Comparison of ENCODE assay signal across 28 cellular contexts in genomic region chr4:104475652-104476051, GRCh38.
A peak's percentile ranks its signal among the peaks of the same experiment; 100 is the strongest.
DNase-seq lines count a peak whose midpoint lies in the region; ATAC-seq and TF ChIP-seq lines count a peak whose summit lies in the region.
"Had no signal": no experiment of that assay in that cellular context is flagged by ENCODE, and none has a peak within 500 bp of the region (broad histone marks: within the 10 kb centered on the region; RNA-seq: fewer than 3 reads in every experiment).

No MANE protein-coding gene starts in this region.

- peak overlapping the region; percentile 58 for H3K4me2 ChIP-seq in OCI-LY1 (ENCODE audit: low read length)
- H3K4me2 ChIP-seq: SK-N-SH had no signal

- TF ChIP-seq CTCF in OCI-LY1 (IDR thresholded peaks at IDR 0.05; ENCODE audit: low read length) = no peak

- DNase-seq in DMS153 (lab: John Stamatoyannopoulos, UW) = peak; percentile 31
- DNase-seq in iPS-NIHi7 (ENCODE audit: extremely low spot score) = peak; percentile 12
- DNase-seq in central memory CD4-positive, alpha-beta T cell = no peak
- DNase-seq in activated CD4-positive, CD25-positive, alpha-beta regulatory T cell treated with anti-CD3 and anti-CD28 coated beads, Interleukin-2, amount 50 U/mL, for 72 hours = no peak
- DNase-seq: activated CD4-positive, alpha-beta T cell treated with anti-CD3 and anti-CD28 coated beads for 36 hours; activated gamma-delta T cell treated with Interleukin-2 at 50 U/mL for 16 hours; activated naive CD8-positive, alpha-beta T cell treated with anti-CD3 and anti-CD28 coated beads, Interleukin-2, amount 50 U/mL, for 24 hours; activated T-cell treated with anti-CD3 and anti-CD28 coated beads, Interleukin-2, amount 50 U/mL, for 4 hours; C1 segment of cervical spinal cord; Calu3; cerebellar nuclear complex; GOT3; hippocampal formation; islet precursor cell; left ventricle myocardium superior; NCI-H1092 treated with DMSO at 0.1 percent for 48 hours; NCI-H2171 treated with DMSO at 0.1 percent for 48 hours; NCI-H774; nucleus accumbens; SK-N-SH; T-helper 17 cell had no signal

- no peaks in the 10 kb centered on the region for H3K9me2 ChIP-seq in OCI-LY1 (ENCODE audit: low read depth, low read length)
- H3K9me2 ChIP-seq: SK-N-SH had no signal

- H3K36me3 ChIP-seq in HUES48 (ENCODE audit: control insufficient read depth, insufficient read depth, low read length) = no peaks in the 10 kb centered on the region
- no peaks in the 10 kb centered on the region for H3K36me3 ChIP-seq in OCI-LY1 (ENCODE audit: insufficient read depth, low read length)
- H3K36me3 ChIP-seq: gastroesophageal sphincter, vagina had no signal

- no peak for ATAC-seq in HG03354 (IDR thresholded peaks at IDR 0.05; ENCODE audit: poor library complexity, severe bottlenecking, unreplicated experiment)
- ATAC-seq in GM21515 (IDR thresholded peaks at IDR 0.05; ENCODE audit: unreplicated experiment) = no peak
- ATAC-seq: activated CD4-positive, alpha-beta T cell treated with anti-CD3 and anti-CD28 coated beads for 36 hours; activated naive CD8-positive, alpha-beta T cell treated with anti-CD3 and anti-CD28 coated beads, Interleukin-2, amount 50 U/mL, for 24 hours; activated T-cell treated with anti-CD3 and anti-CD28 coated beads, Interleukin-2, amount 50 U/mL, for 4 hours; gastroesophageal sphincter; left ventricle myocardium superior; T-helper 17 cell had no signal

- H2AFZ ChIP-seq in OCI-LY1 (ENCODE audit: low read length) = no peak overlapping the region

- no peaks in the 10 kb centered on the region for H3F3A ChIP-seq in OCI-LY1 (ENCODE audit: insufficient read depth, low read length)

- H3K27ac ChIP-seq in HUES48 (ENCODE audit: low read depth, low read length) = peak overlapping the region; percentile 3
- peak overlapping the region; percentile 68 for H3K27ac ChIP-seq in OCI-LY1 (ENCODE audit: low read depth, low read length, poor library complexity, severe bottlenecking)
- H3K27ac ChIP-seq: gastroesophageal sphincter, RWPE1, vagina had no signal

- no peak overlapping the region for H3K9ac ChIP-seq in HUES48 (ENCODE audit: low read depth, low read length)
- H3K9ac ChIP-seq in OCI-LY1 (ENCODE audit: low read length) = peak overlapping the region; percentile 9; the same call in 1 of the 2 replicates
- H3K9ac ChIP-seq: SK-N-SH had no signal

- no peaks in the 10 kb centered on the region for H3K79me2 ChIP-seq in OCI-LY1 (ENCODE audit: insufficient read depth, low read length)

- H3K4me1 ChIP-seq in HUES48 (ENCODE audit: control insufficient read depth, insufficient read depth, low read length) = peaks cover 9% of the 10 kb centered on the region
- H3K4me1 ChIP-seq in OCI-LY1 (ENCODE audit: insufficient read depth, low read length, severe bottlenecking) = peaks cover 28% of the 10 kb centered on the region
- H3K4me1 ChIP-seq: gastroesophageal sphincter, vagina had no signal

- no peaks in the 10 kb centered on the region for H3K27me3 ChIP-seq in HUES48 (ENCODE audit: control insufficient read depth, insufficient read depth, low read length)
- H3K27me3 ChIP-seq in OCI-LY1 (ENCODE audit: insufficient read depth, low read length) = no peaks in the 10 kb centered on the region
- H3K27me3 ChIP-seq: gastroesophageal sphincter, vagina had no signal

- H4K20me1 ChIP-seq in OCI-LY1 (ENCODE audit: insufficient read depth, low read length) = no peaks in the 10 kb centered on the region

- no peak overlapping the region for H3K4me3 ChIP-seq in HUES48 (ENCODE audit: low read depth, low read length)
- no peak overlapping the region for H3K4me3 ChIP-seq in OCI-LY1 (ENCODE audit: low read depth, low read length, poor library complexity, severe bottlenecking)
- H3K4me3 ChIP-seq: gastroesophageal sphincter, vagina had no signal

- H3K9me3 ChIP-seq in HUES48 (ENCODE audit: control insufficient read depth, insufficient read depth, low read length) (no peaks in the 10 kb centered on the region), OCI-LY1 (ENCODE audit: low read length) (no peaks in the 10 kb centered on the region)
- H3K9me3 ChIP-seq: gastroesophageal sphincter, SK-N-SH, vagina had no signal

Comparison
In these comparisons a context has a peak if more than half of its experiments do, and no peak if none do; other contexts are left out.
1. DNase-seq: peak in DMS153 (single experiment) and iPS-NIHi7 (single experiment); none in central memory CD4-positive, alpha-beta T cell (single experiment) and activated CD4-positive, CD25-positive, alpha-beta regulatory T cell treated with anti-CD3 and anti-CD28 coated beads, Interleukin-2, amount 50 U/mL, for 72 hours (single experiment).